ENCODE assay signal across 8 cellular contexts in the genomic region with DNA sequence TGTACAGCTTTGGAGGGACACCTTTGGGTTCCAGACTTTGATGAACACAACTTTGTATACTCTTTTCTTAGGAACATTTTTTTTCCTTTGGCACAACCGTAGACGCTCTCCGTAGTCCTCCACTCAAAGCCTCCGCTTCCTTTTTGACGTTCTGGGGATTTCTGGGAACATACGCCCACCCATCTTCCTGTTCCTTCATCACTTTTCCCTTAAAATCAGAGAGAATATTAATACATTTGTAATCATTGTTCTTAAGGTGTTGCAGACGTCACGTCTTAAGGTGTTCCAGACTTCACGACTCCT. TPM values are rescaled to one million over a fixed set of nuclear protein-coding genes. Genes with fewer than 3 reads are reported as not detected.
DNase-seq lines count a peak whose midpoint lies in the region; ATAC-seq and TF ChIP-seq lines count a peak whose summit lies in the region.

No MANE protein-coding gene starts in this region.

- H3K9me3 ChIP-seq in uterus, result no peaks in the 10 kb centered on the region

- intact Hi-C loops in Right ventricle myocardium inferior (cut with DNase I), result no loop called here
- intact Hi-C loops in cardiac septum (cut with DNase I), result no loop called here
- intact Hi-C loops in uterus (cut with DNase I; ENCODE audit: low total_unique reads), result no loop called here

- H3K27ac ChIP-seq in caudate nucleus (ENCODE audit: low read depth, low read length) (peak overlapping the region; percentile 94), mesendoderm (ENCODE audit: low read depth, low read length) (peak overlapping the region; percentile 23), uterus (peak overlapping the region; percentile 87 to 96)

- H3K27me3 ChIP-seq in mesendoderm (ENCODE audit: insufficient read depth, low read length, poor library complexity), result no peaks in the 10 kb centered on the region
- H3K27me3 ChIP-seq in uterus, result no peaks in the 10 kb centered on the region

- DNase-seq in Right ventricle myocardium inferior (ENCODE audit: missing footprints) (no peak), cardiac septum (ENCODE audit: low spot score) (no peak), caudate nucleus (lab: John Stamatoyannopoulos, UW) (peak in 3 of 61 donors; percentile 56 to 73 (median 71)), mesendoderm (no peak), uterus (no peak), NAMALWA (ENCODE audit: low spot score) (no peak)
- no peak for DNase-seq in activated CD4-positive, CD25-positive, alpha-beta regulatory T cell treated with anti-CD3 and anti-CD28 coated beads, Interleukin-2, amount 50 U/mL, for 72 hours

- H3K4me1 ChIP-seq in mesendoderm (ENCODE audit: control insufficient read depth, low read depth, low read length) (no peaks in the 10 kb centered on the region), uterus (peaks cover 0 to 4% of the 10 kb centered on the region in 2 donors)

- peaks cover 2% of the 10 kb centered on the region for H3K79me2 ChIP-seq in mesendoderm (ENCODE audit: control insufficient read depth, insufficient read depth, low read length)

- no peak for TF ChIP-seq CTCF in uterus (IDR thresholded peaks at IDR 0.05)

- no peak overlapping the region for H2AK5ac ChIP-seq in mesendoderm (ENCODE audit: low read length)

- no peak for TF ChIP-seq POLR2A in uterus (IDR thresholded peaks at IDR 0.05)

- H3K56ac ChIP-seq in mesendoderm (ENCODE audit: low read length), result peak overlapping the region; percentile 87

- H3K18ac ChIP-seq in mesendoderm (ENCODE audit: low read length), result no peak overlapping the region

- peak overlapping the region; percentile 76 for H3K9ac ChIP-seq in mesendoderm (ENCODE audit: low read length)

- no peak overlapping the region for H2BK120ac ChIP-seq in mesendoderm (ENCODE audit: low read depth, low read length)

- H3K23ac ChIP-seq in mesendoderm (ENCODE audit: low read length), result no peak overlapping the region

- H3K36me3 ChIP-seq in mesendoderm (ENCODE audit: control insufficient read depth, insufficient read depth, low read length), result no peaks in the 10 kb centered on the region
- H3K36me3 ChIP-seq in uterus, result no peaks in the 10 kb centered on the region

- ATAC-seq in Right ventricle myocardium inferior (peak; percentile 20), GM19395 (IDR thresholded peaks at IDR 0.05; ENCODE audit: unreplicated experiment) (no peak)

- peak overlapping the region; percentile 93 for H3K4me2 ChIP-seq in mesendoderm (ENCODE audit: low read length)

- no peak overlapping the region for H4K8ac ChIP-seq in mesendoderm (ENCODE audit: low read depth, low read length)

- no peak overlapping the region for H2BK5ac ChIP-seq in mesendoderm (ENCODE audit: low read length)

- no peak overlapping the region for H2BK15ac ChIP-seq in mesendoderm (replicated peaks; ENCODE audit: low read depth)

- peak overlapping the region; percentile 64 for H4K5ac ChIP-seq in mesendoderm (ENCODE audit: low read length)

- no peak overlapping the region for H3K4ac ChIP-seq in mesendoderm (ENCODE audit: low read depth, low read length)

- WGBS in mesendoderm (ENCODE audit: extremely low coverage, insufficient coverage, low lambda C conversion rate), result no CpG with 5 or more reads among the region's 9 CpGs

- H3K79me1 ChIP-seq in mesendoderm (ENCODE audit: low read length), result peaks cover 3% of the 10 kb centered on the region

- peak overlapping the region; percentile 84 for H3K4me3 ChIP-seq in mesendoderm (ENCODE audit: low read length)
- H3K4me3 ChIP-seq in uterus, result peak overlapping the region; percentile 52 to 91

RNA-seq across cellular contexts. Expression of gene SPG21, which starts 0.4 kb away (rescaled TPM):
- total RNA-seq in Right ventricle myocardium inferior, result 45.3 TPM
- 53.6 TPM for total RNA-seq in cardiac septum
- polyA plus RNA-seq in mesendoderm (2013, experiment 1 of 2), result 43.1 TPM
- polyA plus RNA-seq in mesendoderm (2013, experiment 2 of 2), result 43.8 TPM
- 100 to 1,000 TPM in 1 of 4 donors, 10 to 100 TPM in 3; 22.8 to 130 (median 80.7) TPM for total RNA-seq in uterus

RNA-seq across cellular contexts. Expression of gene MTFMT, which starts 39.3 kb away (rescaled TPM):
- total RNA-seq in Right ventricle myocardium inferior (18.7 TPM), cardiac septum (18.4 TPM), uterus (10 to 100 TPM; 11.5 to 30.1 (median 21.0) TPM)
- 14.2 TPM for polyA plus RNA-seq in mesendoderm (2013, experiment 1 of 2)
- 14.5 TPM for polyA plus RNA-seq in mesendoderm (2013, experiment 2 of 2)

RNA-seq across cellular contexts. Expression of gene SLC51B, which starts 55.1 kb away (rescaled TPM):
- not detected for total RNA-seq in Right ventricle myocardium inferior
- total RNA-seq in cardiac septum, result not detected
- not detected for polyA plus RNA-seq in mesendoderm (2013, experiment 1 of 2)
- polyA plus RNA-seq in mesendoderm (2013, experiment 2 of 2), result not detected
- not detected for total RNA-seq in uterus

Comparison
In these comparisons a context has a peak if more than half of its experiments do, and no peak if none do; other contexts are left out.
1. H3K27ac ChIP-seq: peak in every context shown above with its lines; median percentile 94 in caudate nucleus; 92 in uterus; 23 in mesendoderm.